ENCODE assay signal across 12 cellular contexts in the genomic region with DNA sequence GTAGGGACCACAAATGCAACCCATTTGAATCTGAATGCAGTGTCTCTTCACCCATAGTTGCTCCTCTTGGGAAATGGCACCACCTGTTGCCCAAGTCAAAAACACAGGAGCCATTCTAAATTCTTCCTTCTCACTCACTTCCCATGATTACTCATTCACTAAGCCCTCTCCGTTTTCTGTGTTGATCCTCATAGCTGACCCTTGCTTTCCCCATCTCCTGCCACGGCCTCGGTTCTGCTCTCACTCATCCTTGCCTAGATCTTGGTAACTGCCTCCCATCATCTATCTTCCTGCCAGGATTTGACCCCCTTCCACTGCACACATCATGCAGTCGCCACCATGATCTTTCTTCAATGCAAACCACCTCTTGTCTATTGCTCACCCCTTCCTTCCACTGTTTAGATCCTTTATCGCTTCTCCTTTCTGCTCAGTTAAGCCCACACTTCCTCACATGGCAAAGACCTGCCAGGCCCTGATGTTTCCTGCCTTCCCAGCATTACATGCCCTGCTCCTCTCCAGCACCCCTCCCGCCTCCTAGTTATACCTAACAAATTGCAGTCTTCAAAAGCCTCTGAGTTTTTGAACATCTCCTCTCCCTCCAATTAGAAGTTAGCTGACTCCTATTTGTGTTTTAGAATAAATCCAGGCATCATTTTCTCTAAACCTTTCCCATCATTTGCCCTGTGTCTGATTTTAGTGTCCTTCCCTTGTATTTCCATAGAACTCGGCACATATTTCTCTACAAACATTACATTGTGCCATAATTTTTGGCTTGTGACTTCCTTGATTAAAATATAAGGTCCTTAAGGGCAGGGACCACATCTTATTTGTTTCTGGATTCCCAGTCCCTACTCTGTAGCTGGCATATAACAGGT. TPM values are rescaled to one million over a fixed set of nuclear protein-coding genes. Genes with fewer than 3 reads are reported as not detected.
DNase-seq lines count a peak whose midpoint lies in the region; ATAC-seq, FAIRE-seq and TF ChIP-seq lines count a peak whose summit lies in the region.
"Had no signal": no experiment of that assay in that cellular context is flagged by ENCODE, and none has a peak within 500 bp of the region (broad histone marks: within the 10 kb centered on the region; RNA-seq: fewer than 3 reads in every experiment).

No MANE protein-coding gene starts in this region.

- H3K27ac ChIP-seq in cardiac muscle cell (no peak overlapping the region), heart left ventricle (no peak overlapping the region), OCI-LY3 (ENCODE audit: low read length) (no peak overlapping the region), epithelial cell of prostate (no peak overlapping the region), ovary (no peak overlapping the region)
- H3K27ac ChIP-seq: skin epidermis, thoracic aorta had no signal

- intact Hi-C loops in heart left ventricle (cut with DNase I): no loop called here
- intact Hi-C loops in ovary (cut with DNase I): no loop called here

- peak overlapping the region; percentile 50 for H3K4me2 ChIP-seq in OCI-LY3 (ENCODE audit: low read length)

- TF ChIP-seq EP300 in ovary (IDR thresholded peaks at IDR 0.05): no peak

- H3K79me2 ChIP-seq in OCI-LY3 (ENCODE audit: low read length): no peaks in the 10 kb centered on the region

- 57 to 63% (median 59%) methylated on average over 7 of the region's 7 CpGs for WGBS in heart left ventricle, 4 donors
- WGBS in ovary, 3 donors: 55 to 62% (median 58%) methylated on average over 7 of the region's 7 CpGs

- no peak overlapping the region for H3K9ac ChIP-seq in OCI-LY3 (ENCODE audit: low read length)

- H3K36me3 ChIP-seq in cardiac muscle cell (no peaks in the 10 kb centered on the region), heart left ventricle (no peaks in the 10 kb centered on the region), OCI-LY3 (replicated peaks; ENCODE audit: low read depth, low read length) (no peaks in the 10 kb centered on the region), ovary (no peaks in the 10 kb centered on the region)
- H3K36me3 ChIP-seq: thoracic aorta had no signal

- no peak overlapping the region for H3K4me3 ChIP-seq in cardiac muscle cell
- H3K4me3 ChIP-seq in heart left ventricle: no peak overlapping the region
- H3K4me3 ChIP-seq in OCI-LY3 (ENCODE audit: low read length): peak overlapping the region; percentile 48
- no peak overlapping the region for H3K4me3 ChIP-seq in ovary
- H3K4me3 ChIP-seq: skin epidermis, thoracic aorta had no signal

- peak; percentile 18 for TF ChIP-seq CTCF in cardiac muscle cell (IDR thresholded peaks at IDR 0.05; ENCODE audit: low read depth, low read length)
- TF ChIP-seq CTCF in heart left ventricle (IDR thresholded peaks at IDR 0.05): no peak
- peak; percentile 39 for TF ChIP-seq CTCF in OCI-LY3 (IDR thresholded peaks at IDR 0.05; ENCODE audit: low read depth, low read length)
- TF ChIP-seq CTCF in ovary (IDR thresholded peaks at IDR 0.05): no peak

- no peaks in the 10 kb centered on the region for H3K4me1 ChIP-seq in cardiac muscle cell (ENCODE audit: low read depth)
- H3K4me1 ChIP-seq in heart left ventricle: no peaks in the 10 kb centered on the region
- H3K4me1 ChIP-seq in OCI-LY3 (ENCODE audit: low read length): no peaks in the 10 kb centered on the region
- no peaks in the 10 kb centered on the region for H3K4me1 ChIP-seq in ovary (ENCODE audit: insufficient read depth)

- peak overlapping the region; percentile 65; the same call in 1 of the 2 replicates for H2AFZ ChIP-seq in OCI-LY3 (ENCODE audit: low read depth, low read length)

- TF ChIP-seq POLR2A in heart left ventricle (IDR thresholded peaks at IDR 0.05): no peak
- no peak for TF ChIP-seq POLR2A in ovary (IDR thresholded peaks at IDR 0.05)

- no peaks in the 10 kb centered on the region for H3K9me3 ChIP-seq in cardiac muscle cell (ENCODE audit: low read depth)
- H3K9me3 ChIP-seq in heart left ventricle: peaks cover 0 to 16% (median 0%) of the 10 kb centered on the region in 12 donors
- no peaks in the 10 kb centered on the region for H3K9me3 ChIP-seq in OCI-LY3 (ENCODE audit: insufficient read depth, low read length)
- H3K9me3 ChIP-seq in ovary: no peaks in the 10 kb centered on the region
- H3K9me3 ChIP-seq: thoracic aorta had no signal

- FAIRE-seq in urothelium cell line (lab: Jason Lieb, UNC): no peak

- no peak for ATAC-seq in heart left ventricle
- ATAC-seq in HG03469 (IDR thresholded peaks at IDR 0.05; ENCODE audit: unreplicated experiment): no peak
- no peak for ATAC-seq in GM18858 (IDR thresholded peaks at IDR 0.05; ENCODE audit: unreplicated experiment)

- no peaks in the 10 kb centered on the region for H4K20me1 ChIP-seq in OCI-LY3 (ENCODE audit: insufficient read depth, low read length)

- peak in 1 of 2 donors; percentile 30 for DNase-seq in cardiac muscle cell (ENCODE audit: low read depth in 1 of 2, low spot score in 1 of 2)
- no peak for DNase-seq in heart left ventricle
- DNase-seq in epithelial cell of prostate (ENCODE audit: low read depth, low spot score): peak; percentile 10
- peak; percentile 16 for DNase-seq in urothelium cell line (ENCODE audit: low spot score)
- DNase-seq in ovary: no peak

- H3K27me3 ChIP-seq in cardiac muscle cell (no peaks in the 10 kb centered on the region), heart left ventricle (peaks cover 0 to 14% (median 0%) of the 10 kb centered on the region in 9 donors), OCI-LY3 (ENCODE audit: low read depth, low read length) (no peaks in the 10 kb centered on the region), ovary (no peaks in the 10 kb centered on the region)

RNA-seq across cellular contexts. Expression of a gene that starts 19.2 kb away (rescaled TPM):
- total RNA-seq in cardiac muscle cell (not detected in 2 replicates), heart left ventricle (not detected), ovary (not detected)
- polyA plus RNA-seq in cardiac muscle cell (not detected in 2 replicates), heart left ventricle (not detected), ovary (not detected)
- total RNA-seq: T-helper 1 cell treated with Interleukin-12 subunit alpha and Interleukin-12 subunit beta and Interleukin-4 antibody, amounts not matched to agents 30 ng/mL and 1 ng/mL, for 36 hours; thoracic aorta had no signal
- polyA plus RNA-seq: adipose tissue had no signal

Comparison
In these comparisons a context has a peak if more than half of its experiments do, and no peak if none do; other contexts are left out.
1. CTCF ChIP-seq: peak in cardiac muscle cell (single experiment) and OCI-LY3 (single experiment); none in heart left ventricle (0 of 12) and ovary (0 of 3).
2. DNase-seq: peak in epithelial cell of prostate (single experiment) and urothelium cell line (single experiment); none in heart left ventricle (0 of 5) and ovary (0 of 5).